Comparison of ENCODE assay signal across 20 cellular contexts in genomic region chr1:201788296-201788695, GRCh38. TPM values are rescaled to one million over a fixed set of nuclear protein-coding genes. Genes with fewer than 3 reads are reported as not detected.
DNase-seq lines count a peak whose midpoint lies in the region; ATAC-seq and TF ChIP-seq lines count a peak whose summit lies in the region.
"Had no signal": no experiment of that assay in that cellular context is flagged by ENCODE, and none has a peak within 500 bp of the region (broad histone marks: within the 10 kb centered on the region; RNA-seq: fewer than 3 reads in every experiment).

No MANE protein-coding gene starts in this region.

- no peak for ATAC-seq in foreskin keratinocyte
- no peak for ATAC-seq in stimulated activated naive B cell treated with anti-CD40 and anti-IgM and Interleukin-4, amounts not matched to agents 10 μg/mL and 1 μg/mL and 100 μg/mL, for 72 hours (replicated peaks)

- peaks cover 67% of the 10 kb centered on the region for H3K36me3 Mint-ChIP-seq in HFFc6 (ENCODE audit: low read depth)
- no peaks in the 10 kb centered on the region for H3K36me3 Mint-ChIP-seq in activated naive CD4-positive, alpha-beta T cell treated with anti-CD3 and anti-CD28 coated beads, Interleukin-2, amount 10 ng/mL, durations not matched to agents 7 days and 5 days
- peaks cover 0 to 8% of the 10 kb centered on the region in 2 donors for H3K36me3 Mint-ChIP-seq in stimulated activated naive B cell treated with anti-CD40 and anti-IgM and Interleukin-4, amounts not matched to agents 10 μg/mL and 1 μg/mL and 100 μg/mL, for 72 hours

- H3K4me1 ChIP-seq in ACC112 (ENCODE audit: control insufficient read depth, insufficient read depth, low read length, unreplicated experiment) (peaks cover 67% of the 10 kb centered on the region), osteoblast (ENCODE audit: insufficient read depth, low read length) (peaks cover 55% of the 10 kb centered on the region), foreskin keratinocyte (peaks cover 27% of the 10 kb centered on the region)

- H3K4me3 ChIP-seq in ACC112 (ENCODE audit: low read depth, low read length) (no peak overlapping the region), osteoblast (ENCODE audit: insufficient read depth, low read length) (no peak overlapping the region)
- H3K4me3 ChIP-seq: PC-9 had no signal

- peak overlapping the region; percentile 79 for H3K27ac ChIP-seq in ACC112 (ENCODE audit: low read depth, low read length)
- peak overlapping the region; percentile 32 for H3K27ac ChIP-seq in caudate nucleus (ENCODE audit: low read depth, low read length)
- peak overlapping the region; percentile 73 for H3K27ac ChIP-seq in osteoblast (ENCODE audit: low read depth, low read length)
- no peak overlapping the region for H3K27ac ChIP-seq in foreskin keratinocyte
- H3K27ac ChIP-seq: PC-9 had no signal

- no peak overlapping the region for H3K4me2 ChIP-seq in osteoblast (ENCODE audit: insufficient read depth, low read length)
- H3K4me2 ChIP-seq: PC-9 had no signal

- peaks cover 61% of the 10 kb centered on the region for H3K36me3 ChIP-seq in ACC112 (ENCODE audit: insufficient read depth, low read length)
- H3K36me3 ChIP-seq in osteoblast (ENCODE audit: insufficient read depth, low read length), result peaks cover 89% of the 10 kb centered on the region

- H3K9me3 Mint-ChIP-seq in HFFc6, result no peaks in the 10 kb centered on the region
- H3K9me3 Mint-ChIP-seq in activated naive CD4-positive, alpha-beta T cell treated with anti-CD3 and anti-CD28 coated beads, Interleukin-2, amount 10 ng/mL, durations not matched to agents 7 days and 5 days, result no peaks in the 10 kb centered on the region
- no peaks in the 10 kb centered on the region for H3K9me3 Mint-ChIP-seq in stimulated activated naive B cell treated with anti-CD40 and anti-IgM and Interleukin-4, amounts not matched to agents 10 μg/mL and 1 μg/mL and 100 μg/mL, for 72 hours
- H3K9me3 Mint-ChIP-seq: CD4-positive, alpha-beta T cell had no signal

- H3K27me3 ChIP-seq in ACC112 (ENCODE audit: insufficient read depth, low read length) (no peaks in the 10 kb centered on the region), osteoblast (ENCODE audit: insufficient read depth, low read length) (no peaks in the 10 kb centered on the region), foreskin keratinocyte (no peaks in the 10 kb centered on the region)

- H3K9me3 ChIP-seq in osteoblast (ENCODE audit: low read depth, low read length), result no peaks in the 10 kb centered on the region

- TF ChIP-seq CTCF in HFFc6 (IDR thresholded peaks at IDR 0.05) (no peak), osteoblast (IDR thresholded peaks at IDR 0.05; ENCODE audit: extremely low read depth, low read depth, low read length) (no peak), foreskin keratinocyte (conservative IDR thresholded peaks at IDR 0.05) (no peak)

- no peaks in the 10 kb centered on the region for H4K20me1 ChIP-seq in osteoblast (ENCODE audit: insufficient read depth, low read length)

- CTCF ChIA-PET in activated naive CD4-positive, alpha-beta T cell treated with anti-CD3 and anti-CD28 coated beads, Interleukin-2, amount 10 ng/mL, durations not matched to agents 7 days and 5 days (lab: Charles Lee), result interaction anchor here (1.5 to 12.5 kb wide), 2 partner anchors 30 to 80 kb away, joined by 3 to 250 read pairs; no protein-coding TSS in a partner anchor

- H3K79me2 ChIP-seq in ACC112 (ENCODE audit: control insufficient read depth, insufficient read depth, low read length, unreplicated experiment), result peaks cover 13% of the 10 kb centered on the region
- H3K79me2 ChIP-seq in osteoblast (ENCODE audit: insufficient read depth, low read length), result peaks cover 18% of the 10 kb centered on the region

- DNase-seq in HFFc6 (no peak), caudate nucleus (lab: John Stamatoyannopoulos, UW) (no peak), osteoblast (ENCODE audit: insufficient read length, low spot score, missing footprints) (no peak), foreskin keratinocyte (no peak), SHP77 (lab: John Stamatoyannopoulos, UW) (no peak)
- DNase-seq in activated naive CD4-positive, alpha-beta T cell treated with anti-CD3 and anti-CD28 coated beads, Interleukin-2, amount 10 ng/mL, durations not matched to agents 7 days and 5 days, result no peak
- DNase-seq in stimulated activated naive B cell treated with anti-CD40 and anti-IgM and Interleukin-4, amounts not matched to agents 10 μg/mL and 1 μg/mL and 100 μg/mL, for 72 hours, result no peak
- DNase-seq: Calu3; CD4-positive, alpha-beta T cell; DMS79; H7; IMR-90; Kasumi-1; MM.1S; NCI-H1092 treated with DMSO at 0.1 percent for 48 hours; NCI-H2081 treated with DMSO at 0.1 percent for 48 hours; NCI-H510A; NCI-H82; PC-9 had no signal

- H3K27me3 Mint-ChIP-seq in HFFc6 (ENCODE audit: insufficient read depth), result peaks cover 6% of the 10 kb centered on the region
- H3K27me3 Mint-ChIP-seq in activated naive CD4-positive, alpha-beta T cell treated with anti-CD3 and anti-CD28 coated beads, Interleukin-2, amount 10 ng/mL, durations not matched to agents 7 days and 5 days, result peaks cover 11% of the 10 kb centered on the region
- no peaks in the 10 kb centered on the region for H3K27me3 Mint-ChIP-seq in stimulated activated naive B cell treated with anti-CD40 and anti-IgM and Interleukin-4, amounts not matched to agents 10 μg/mL and 1 μg/mL and 100 μg/mL, for 72 hours
- H3K27me3 Mint-ChIP-seq: CD4-positive, alpha-beta T cell had no signal

- peaks cover 77% of the 10 kb centered on the region for H3K4me1 Mint-ChIP-seq in HFFc6 (ENCODE audit: low read depth)
- peaks cover 24% of the 10 kb centered on the region for H3K4me1 Mint-ChIP-seq in activated naive CD4-positive, alpha-beta T cell treated with anti-CD3 and anti-CD28 coated beads, Interleukin-2, amount 10 ng/mL, durations not matched to agents 7 days and 5 days
- H3K4me1 Mint-ChIP-seq in stimulated activated naive B cell treated with anti-CD40 and anti-IgM and Interleukin-4, amounts not matched to agents 10 μg/mL and 1 μg/mL and 100 μg/mL, for 72 hours, result peaks cover 6 to 12% of the 10 kb centered on the region in 2 donors

- H3K4me3 Mint-ChIP-seq in HFFc6, result no peak overlapping the region; the same call in 1 of the 2 replicates
- no peak overlapping the region for H3K4me3 Mint-ChIP-seq in activated naive CD4-positive, alpha-beta T cell treated with anti-CD3 and anti-CD28 coated beads, Interleukin-2, amount 10 ng/mL, durations not matched to agents 7 days and 5 days
- H3K4me3 Mint-ChIP-seq in stimulated activated naive B cell treated with anti-CD40 and anti-IgM and Interleukin-4, amounts not matched to agents 10 μg/mL and 1 μg/mL and 100 μg/mL, for 72 hours, result no peak overlapping the region
- H3K4me3 Mint-ChIP-seq: CD4-positive, alpha-beta T cell had no signal

- H3K27ac Mint-ChIP-seq in HFFc6, result peak overlapping the region; percentile 28; the same call in 1 of the 2 replicates
- no peak overlapping the region for H3K27ac Mint-ChIP-seq in activated naive CD4-positive, alpha-beta T cell treated with anti-CD3 and anti-CD28 coated beads, Interleukin-2, amount 10 ng/mL, durations not matched to agents 7 days and 5 days
- H3K27ac Mint-ChIP-seq in stimulated activated naive B cell treated with anti-CD40 and anti-IgM and Interleukin-4, amounts not matched to agents 10 μg/mL and 1 μg/mL and 100 μg/mL, for 72 hours, result no peak overlapping the region
- H3K27ac Mint-ChIP-seq: CD4-positive, alpha-beta T cell had no signal

- H2AFZ ChIP-seq in ACC112 (ENCODE audit: low read length, unreplicated experiment) (no peak overlapping the region), osteoblast (ENCODE audit: low read length) (no peak overlapping the region)
- H2AFZ ChIP-seq: PC-9 had no signal

RNA-seq across cellular contexts. Expression of gene IPO9, which starts 40.7 kb away (rescaled TPM):
- total RNA-seq in HFFc6 (2021; fragmentation: NEBNext Ultra II Directional; extraction: Animal tissue kit (Norgen Biotek cat#: 25700)), result 10 to 100 TPM; 54.1 to 77.8 (median 63.6) TPM
- 26.1 and 26.8 TPM in 2 replicates for total RNA-seq in osteoblast
- total RNA-seq in foreskin keratinocyte, result 44.9 and 47.2 TPM in 2 replicates
- polyA plus RNA-seq in foreskin keratinocyte, result 48.8 and 62.6 TPM in 2 replicates
